Comparison of ENCODE assay signal across 1 cellular context in the genomic region with DNA sequence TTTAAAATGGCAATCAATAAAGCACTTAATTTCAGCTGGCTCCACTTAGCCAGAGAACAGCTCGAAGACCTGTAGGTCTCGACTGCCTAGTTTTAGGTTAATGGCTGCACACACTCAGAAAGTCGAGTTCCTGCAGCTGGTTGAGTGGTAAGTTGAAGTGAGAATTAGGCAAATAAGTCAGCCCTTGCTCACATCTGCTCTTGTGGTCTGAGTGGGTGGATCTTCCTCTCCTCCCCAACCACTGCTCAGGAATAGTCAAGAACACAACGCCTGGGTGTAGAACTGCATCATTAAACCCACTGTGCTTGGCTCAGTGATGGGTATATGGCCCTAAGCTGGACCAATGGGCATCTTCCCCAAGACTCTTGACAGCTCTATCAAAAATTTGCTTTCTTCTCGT.
TF ChIP-seq lines count a peak whose summit lies in the region.

No MANE protein-coding gene starts in this region.

TF ChIP-seq in GM23338, 12 proteins besides CTCF, POLR2A, EP300 and RAD21 (continued from another document):
- TF ChIP-seq, protein P1, sequence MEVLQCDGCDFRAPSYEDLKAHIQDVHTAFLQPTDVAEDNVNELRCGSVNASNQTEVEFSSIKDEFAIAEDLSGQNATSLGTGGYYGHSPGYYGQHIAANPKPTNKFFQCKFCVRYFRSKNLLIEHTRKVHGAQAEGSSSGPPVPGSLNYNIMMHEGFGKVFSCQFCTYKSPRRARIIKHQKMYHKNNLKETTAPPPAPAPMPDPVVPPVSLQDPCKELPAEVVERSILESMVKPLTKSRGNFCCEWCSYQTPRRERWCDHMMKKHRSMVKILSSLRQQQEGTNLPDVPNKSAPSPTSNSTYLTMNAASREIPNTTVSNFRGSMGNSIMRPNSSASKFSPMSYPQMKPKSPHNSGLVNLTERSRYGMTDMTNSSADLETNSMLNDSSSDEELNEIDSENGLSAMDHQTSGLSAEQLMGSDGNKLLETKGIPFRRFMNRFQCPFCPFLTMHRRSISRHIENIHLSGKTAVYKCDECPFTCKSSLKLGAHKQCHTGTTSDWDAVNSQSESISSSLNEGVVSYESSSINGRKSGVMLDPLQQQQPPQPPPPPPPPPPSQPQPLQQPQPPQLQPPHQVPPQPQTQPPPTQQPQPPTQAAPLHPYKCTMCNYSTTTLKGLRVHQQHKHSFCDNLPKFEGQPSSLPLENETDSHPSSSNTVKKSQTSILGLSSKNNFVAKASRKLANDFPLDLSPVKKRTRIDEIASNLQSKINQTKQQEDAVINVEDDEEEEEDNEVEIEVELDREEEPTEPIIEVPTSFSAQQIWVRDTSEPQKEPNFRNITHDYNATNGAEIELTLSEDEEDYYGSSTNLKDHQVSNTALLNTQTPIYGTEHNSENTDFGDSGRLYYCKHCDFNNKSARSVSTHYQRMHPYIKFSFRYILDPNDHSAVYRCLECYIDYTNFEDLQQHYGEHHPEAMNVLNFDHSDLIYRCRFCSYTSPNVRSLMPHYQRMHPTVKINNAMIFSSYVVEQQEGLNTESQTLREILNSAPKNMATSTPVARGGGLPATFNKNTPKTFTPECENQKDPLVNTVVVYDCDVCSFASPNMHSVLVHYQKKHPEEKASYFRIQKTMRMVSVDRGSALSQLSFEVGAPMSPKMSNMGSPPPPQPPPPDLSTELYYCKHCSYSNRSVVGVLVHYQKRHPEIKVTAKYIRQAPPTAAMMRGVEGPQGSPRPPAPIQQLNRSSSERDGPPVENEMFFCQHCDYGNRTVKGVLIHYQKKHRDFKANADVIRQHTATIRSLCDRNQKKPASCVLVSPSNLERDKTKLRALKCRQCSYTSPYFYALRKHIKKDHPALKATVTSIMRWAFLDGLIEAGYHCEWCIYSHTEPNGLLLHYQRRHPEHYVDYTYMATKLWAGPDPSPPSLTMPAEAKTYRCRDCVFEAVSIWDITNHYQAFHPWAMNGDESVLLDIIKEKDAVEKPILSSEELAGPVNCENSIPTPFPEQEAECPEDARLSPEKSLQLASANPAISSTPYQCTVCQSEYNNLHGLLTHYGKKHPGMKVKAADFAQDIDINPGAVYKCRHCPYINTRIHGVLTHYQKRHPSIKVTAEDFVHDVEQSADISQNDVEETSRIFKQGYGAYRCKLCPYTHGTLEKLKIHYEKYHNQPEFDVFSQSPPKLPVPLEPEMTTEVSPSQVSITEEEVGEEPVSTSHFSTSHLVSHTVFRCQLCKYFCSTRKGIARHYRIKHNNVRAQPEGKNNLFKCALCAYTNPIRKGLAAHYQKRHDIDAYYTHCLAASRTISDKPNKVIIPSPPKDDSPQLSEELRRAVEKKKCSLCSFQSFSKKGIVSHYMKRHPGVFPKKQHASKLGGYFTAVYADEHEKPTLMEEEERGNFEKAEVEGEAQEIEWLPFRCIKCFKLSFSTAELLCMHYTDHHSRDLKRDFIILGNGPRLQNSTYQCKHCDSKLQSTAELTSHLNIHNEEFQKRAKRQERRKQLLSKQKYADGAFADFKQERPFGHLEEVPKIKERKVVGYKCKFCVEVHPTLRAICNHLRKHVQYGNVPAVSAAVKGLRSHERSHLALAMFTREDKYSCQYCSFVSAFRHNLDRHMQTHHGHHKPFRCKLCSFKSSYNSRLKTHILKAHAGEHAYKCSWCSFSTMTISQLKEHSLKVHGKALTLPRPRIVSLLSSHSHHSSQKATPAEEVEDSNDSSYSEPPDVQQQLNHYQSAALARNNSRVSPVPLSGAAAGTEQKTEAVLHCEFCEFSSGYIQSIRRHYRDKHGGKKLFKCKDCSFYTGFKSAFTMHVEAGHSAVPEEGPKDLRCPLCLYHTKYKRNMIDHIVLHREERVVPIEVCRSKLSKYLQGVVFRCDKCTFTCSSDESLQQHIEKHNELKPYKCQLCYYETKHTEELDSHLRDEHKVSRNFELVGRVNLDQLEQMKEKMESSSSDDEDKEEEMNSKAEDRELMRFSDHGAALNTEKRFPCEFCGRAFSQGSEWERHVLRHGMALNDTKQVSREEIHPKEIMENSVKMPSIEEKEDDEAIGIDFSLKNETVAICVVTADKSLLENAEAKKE (CRISPR knock-in tag; IDR thresholded peaks at IDR 0.05) = no peak
- TF ChIP-seq, protein P2, sequence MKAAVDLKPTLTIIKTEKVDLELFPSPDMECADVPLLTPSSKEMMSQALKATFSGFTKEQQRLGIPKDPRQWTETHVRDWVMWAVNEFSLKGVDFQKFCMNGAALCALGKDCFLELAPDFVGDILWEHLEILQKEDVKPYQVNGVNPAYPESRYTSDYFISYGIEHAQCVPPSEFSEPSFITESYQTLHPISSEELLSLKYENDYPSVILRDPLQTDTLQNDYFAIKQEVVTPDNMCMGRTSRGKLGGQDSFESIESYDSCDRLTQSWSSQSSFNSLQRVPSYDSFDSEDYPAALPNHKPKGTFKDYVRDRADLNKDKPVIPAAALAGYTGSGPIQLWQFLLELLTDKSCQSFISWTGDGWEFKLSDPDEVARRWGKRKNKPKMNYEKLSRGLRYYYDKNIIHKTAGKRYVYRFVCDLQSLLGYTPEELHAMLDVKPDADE (IDR thresholded peaks at IDR 0.05) = no peak
- TF ChIP-seq STAT1 (IDR thresholded peaks at IDR 0.05; ENCODE audit: unreplicated experiment) = no peak
